In the genomic region with DNA sequence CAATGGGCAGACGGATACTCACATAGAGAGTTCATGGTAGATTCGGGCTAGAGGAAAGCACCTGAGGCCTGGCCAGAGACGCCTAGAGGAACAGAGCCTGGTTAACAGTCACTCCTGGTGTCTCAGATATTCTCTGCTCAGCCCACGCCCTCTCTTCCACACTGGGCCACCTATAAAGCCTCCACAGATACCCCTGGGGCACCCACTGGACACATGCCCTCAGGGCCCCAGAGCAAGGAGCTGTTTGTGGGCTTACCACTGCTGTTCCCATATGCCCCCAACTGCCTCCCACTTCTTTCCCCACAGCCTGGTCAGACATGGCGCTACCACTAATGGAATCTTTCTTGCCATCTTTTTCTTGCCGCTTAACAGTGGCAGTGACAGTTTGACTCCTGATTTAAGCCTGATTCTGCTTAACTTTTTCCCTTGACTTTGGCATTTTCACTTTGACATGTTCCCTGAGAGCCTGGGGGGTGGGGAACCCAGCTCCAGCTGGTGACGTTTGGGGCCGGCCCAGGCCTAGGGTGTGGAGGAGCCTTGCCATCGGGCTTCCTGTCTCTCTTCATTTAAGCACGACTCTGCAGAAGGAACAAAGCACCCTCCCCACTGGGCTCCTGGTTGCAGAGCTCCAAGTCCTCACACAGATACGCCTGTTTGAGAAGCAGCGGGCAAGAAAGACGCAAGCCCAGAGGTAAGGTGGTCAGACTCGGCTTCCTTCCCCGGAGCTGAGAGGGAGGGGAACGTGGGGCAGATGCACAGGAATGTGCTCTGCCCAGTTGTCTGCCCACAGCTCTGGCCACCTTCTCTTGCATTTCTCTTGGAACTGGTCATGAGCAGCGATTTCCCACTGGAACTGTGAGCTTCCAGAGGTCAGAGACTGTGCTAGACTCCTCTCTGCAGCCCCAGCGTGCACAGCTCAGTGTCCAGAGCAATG, we compare ENCODE assay signal across 8 cellular contexts. TPM values are rescaled to one million over a fixed set of nuclear protein-coding genes. Genes with fewer than 3 reads are reported as not detected.
DNase-seq lines count a peak whose midpoint lies in the region; ATAC-seq, FAIRE-seq and TF ChIP-seq lines count a peak whose summit lies in the region.

A gene (plus strand): TSS at position 557 of the 934 bp plus-strand sequence. CDS start 10,611 bp downstream, outside the sequence.

- H3K36me3 Mint-ChIP-seq in CD14-positive monocyte (peaks cover 7 to 9% of the 10 kb centered on the region in 2 donors), endodermal cell (ENCODE audit: low read depth) (no peaks in the 10 kb centered on the region)

- H3K4me1 Mint-ChIP-seq in CD14-positive monocyte: peaks cover 84% of the 10 kb centered on the region
- peaks cover 26% of the 10 kb centered on the region for H3K4me1 Mint-ChIP-seq in endodermal cell

- H3K27ac Mint-ChIP-seq in CD14-positive monocyte (peak within 1 kb of the TSS; percentile 86 to 98 (median 93)), endodermal cell (no peak within 1 kb of the TSS)

- H3K27ac ChIP-seq in endodermal cell (ENCODE audit: low read depth, low read length): no peak within 1 kb of the TSS
- H3K27ac ChIP-seq in parathyroid adenoma: peak within 1 kb of the TSS; percentile 98

- TF ChIP-seq POLR2A in GM12892 (IDR thresholded peaks at IDR 0.05; ENCODE audit: low read depth, low read length): no peak

- H3K4me3 Mint-ChIP-seq in CD14-positive monocyte (peak within 1 kb of the TSS; percentile 94 to 97), endodermal cell (no peak within 1 kb of the TSS)

- FAIRE-seq in GM12892 (lab: Jason Lieb, UNC): no peak

- WGBS in endodermal cell (ENCODE audit: insufficient coverage in 1 of 2, insufficient read length in 1 of 2), 2 experiments: 74 to 79% methylated on average over 18 of the region's 18 CpGs

- H3K27me3 Mint-ChIP-seq in CD14-positive monocyte (ENCODE audit: low read depth in 3 of 3): peaks cover 0 to 2% (median 0%) of the 10 kb centered on the region in 3 donors
- peaks cover 44% of the 10 kb centered on the region for H3K27me3 Mint-ChIP-seq in endodermal cell (ENCODE audit: insufficient read depth)

- DNase-seq in CD14-positive monocyte (ENCODE audit: low spot score): peak; percentile 79
- DNase-seq in UCSD-AML1 (lab: John Stamatoyannopoulos, UW; ENCODE audit: unreplicated experiment): peak; percentile 83
- peak; percentile 74 for DNase-seq in endodermal cell
- no peak for DNase-seq in NCI-H187 treated with DMSO at 0.1 percent for 48 hours (lab: John Stamatoyannopoulos, UW)
- DNase-seq in GM12892 (ENCODE audit: insufficient read length): no peak
- DNase-seq in NCI-H2171 treated with DMSO at 0.1 percent for 48 hours (lab: John Stamatoyannopoulos, UW): no peak

- H3K9me3 Mint-ChIP-seq in CD14-positive monocyte: no peaks in the 10 kb centered on the region
- H3K9me3 Mint-ChIP-seq in endodermal cell: no peaks in the 10 kb centered on the region

- peak within 1 kb of the TSS; percentile 85 for H2AFZ ChIP-seq in parathyroid adenoma

- H3K9ac ChIP-seq in endodermal cell (ENCODE audit: extremely low read depth, low read length, poor library complexity, severe bottlenecking) (no peak within 1 kb of the TSS), parathyroid adenoma (peak within 1 kb of the TSS; percentile 31)

- no peak for TF ChIP-seq CTCF in CD14-positive monocyte (IDR thresholded peaks at IDR 0.05)
- no peak for TF ChIP-seq CTCF in endodermal cell (conservative IDR thresholded peaks at IDR 0.05)
- TF ChIP-seq CTCF in parathyroid adenoma (IDR thresholded peaks at IDR 0.05): peak; percentile 3

- H3K27me3 ChIP-seq in endodermal cell (ENCODE audit: control insufficient read depth, insufficient read depth, low read length, poor library complexity, severe bottlenecking): peaks cover 32% of the 10 kb centered on the region
- no peaks in the 10 kb centered on the region for H3K27me3 ChIP-seq in parathyroid adenoma (ENCODE audit: control insufficient read depth, insufficient read depth, low read length)

- H3K4me3 ChIP-seq in endodermal cell (ENCODE audit: low read length) (no peak within 1 kb of the TSS), parathyroid adenoma (ENCODE audit: low read depth, low read length) (peak within 1 kb of the TSS; percentile 21)

- intact Hi-C loops in CD14-positive monocyte (cut with micrococcal nuclease): no loop called here

- no peaks in the 10 kb centered on the region for H3K9me3 ChIP-seq in endodermal cell (ENCODE audit: control insufficient read depth, low read length)
- H3K9me3 ChIP-seq in parathyroid adenoma (ENCODE audit: control insufficient read depth, low read length): no peaks in the 10 kb centered on the region

- no peaks in the 10 kb centered on the region for H3K36me3 ChIP-seq in endodermal cell (ENCODE audit: control insufficient read depth, insufficient read depth, low read length)
- no peaks in the 10 kb centered on the region for H3K36me3 ChIP-seq in parathyroid adenoma (ENCODE audit: control insufficient read depth, insufficient read depth, low read length)

- H3K4me1 ChIP-seq in endodermal cell (ENCODE audit: control insufficient read depth, insufficient read depth, low read length): peaks cover 6% of the 10 kb centered on the region
- H3K4me1 ChIP-seq in parathyroid adenoma: peaks cover 41% of the 10 kb centered on the region

- no peak for ATAC-seq in HG03354 (IDR thresholded peaks at IDR 0.05; ENCODE audit: poor library complexity, severe bottlenecking, unreplicated experiment)

- peak within 1 kb of the TSS; percentile 17 for H3K4me2 ChIP-seq in parathyroid adenoma (ENCODE audit: low read length)

- H3K79me2 ChIP-seq in parathyroid adenoma: peaks cover 23% of the 10 kb centered on the region

RNA-seq across cellular contexts. Expression of the gene that starts here (rescaled TPM):
- polyA plus RNA-seq in CD14-positive monocyte: 100 to 1,000 TPM; 269 to 371 TPM
- 1 to 10 TPM in 1 of 2 donors, under 1 TPM in 1; 0.77 to 1.3 TPM for total RNA-seq in endodermal cell
- polyA plus RNA-seq in endodermal cell (2013, experiment 1 of 2): 2.2 TPM
- polyA plus RNA-seq in endodermal cell (2013, experiment 2 of 2): 1.7 TPM
- not detected for polyA plus RNA-seq in GM12892 (2012; ENCODE audit: missing spikeins)

Comparison
In these comparisons a context has a peak if more than half of its experiments do, and no peak if none do; other contexts are left out.
1. DNase-seq: peak in CD14-positive monocyte (single experiment), UCSD-AML1 (single experiment) and endodermal cell (single experiment); none in NCI-H187 treated with DMSO at 0.1 percent for 48 hours (single experiment), GM12892 (single experiment) and NCI-H2171 treated with DMSO at 0.1 percent for 48 hours (single experiment).